In genomic region chr1:216119600-216119999, GRCh38 we compare ENCODE assay signal across 9 cellular contexts.
DNase-seq lines count a peak whose midpoint lies in the region; ATAC-seq, FAIRE-seq and TF ChIP-seq lines count a peak whose summit lies in the region.
"Had no signal": no experiment of that assay in that cellular context is flagged by ENCODE, and none has a peak within 500 bp of the region (broad histone marks: within the 10 kb centered on the region; RNA-seq: fewer than 3 reads in every experiment).

No MANE protein-coding gene starts in this region.

- H2AK5ac ChIP-seq in H1 (ENCODE audit: low read depth, low read length), result no peak overlapping the region

- no peaks in the 10 kb centered on the region for H3K27me3 Mint-ChIP-seq in activated CD8-positive, alpha-beta T cell treated with anti-CD3 and anti-CD28 coated beads for 36 hours
- H3K27me3 Mint-ChIP-seq: IgD-negative memory B cell had no signal

- no peaks in the 10 kb centered on the region for H3K36me3 Mint-ChIP-seq in activated CD8-positive, alpha-beta T cell treated with anti-CD3 and anti-CD28 coated beads for 36 hours (ENCODE audit: low read depth)
- H3K36me3 Mint-ChIP-seq: IgD-negative memory B cell had no signal

- ATAC-seq in GM21576 (IDR thresholded peaks at IDR 0.05; ENCODE audit: unreplicated experiment), result peak; percentile 58
- no peak for ATAC-seq in activated CD8-positive, alpha-beta T cell treated with anti-CD3 and anti-CD28 coated beads for 36 hours

- H4K5ac ChIP-seq in H1 (ENCODE audit: insufficient read length, low read depth, low read length), result no peak overlapping the region

- H2BK120ac ChIP-seq in H1 (replicated peaks; ENCODE audit: low read depth, low read length), result no peak overlapping the region

- no peaks in the 10 kb centered on the region for H3K23me2 ChIP-seq in H1 (ENCODE audit: low read depth, low read length)

- no peaks in the 10 kb centered on the region for H4K20me1 ChIP-seq in H1 (replicated peaks in 1 of 2; ENCODE audit: control insufficient read depth in 1 of 2, insufficient read depth in 2 of 2, low read length in 2 of 2)

- H3K4me3 Mint-ChIP-seq in activated CD8-positive, alpha-beta T cell treated with anti-CD3 and anti-CD28 coated beads for 36 hours, result no peak overlapping the region
- H3K4me3 Mint-ChIP-seq: IgD-negative memory B cell had no signal

- no peak overlapping the region for H3K23ac ChIP-seq in H1 (ENCODE audit: insufficient read length)

- H3K18ac ChIP-seq in H1 (ENCODE audit: extremely low read depth, low read length), result no peak overlapping the region

- H3K9me3 Mint-ChIP-seq in activated CD8-positive, alpha-beta T cell treated with anti-CD3 and anti-CD28 coated beads for 36 hours, result no peaks in the 10 kb centered on the region
- H3K9me3 Mint-ChIP-seq: IgD-negative memory B cell had no signal

- H3K9me3 ChIP-seq in H1 (ENCODE audit: insufficient read depth in 2 of 2, low read depth in 1 of 2, low read length in 1 of 2), result no peaks in the 10 kb centered on the region
- H3K9me3 ChIP-seq in tibial artery, result no peaks in the 10 kb centered on the region

- intact Hi-C loops in tibial artery (cut with DNase I; ENCODE audit: low total_unique reads), result no loop called here
- intact Hi-C loops in lower leg skin (cut with DNase I; ENCODE audit: low total_unique reads), result no loop called here
- intact Hi-C loops in activated CD8-positive, alpha-beta T cell treated with anti-CD3 and anti-CD28 coated beads for 36 hours (cut with micrococcal nuclease), result no loop called here

- H3K79me2 ChIP-seq in H1 (ENCODE audit: control insufficient read depth in 1 of 2, insufficient read depth in 2 of 2, low read length in 2 of 2), result no peaks in the 10 kb centered on the region

- peaks cover 0 to 2% (median 0%) of the 10 kb centered on the region in 4 experiments; a peak in 1 of 7 replicates for H3K27me3 ChIP-seq in H1 (replicated peaks in 1 of 4; ENCODE audit: control insufficient read depth in 3 of 4, extremely low read depth in 1 of 4, insufficient read depth in 3 of 4, low read length in 3 of 4)
- no peaks in the 10 kb centered on the region for H3K27me3 ChIP-seq in tibial artery

- no peak overlapping the region for H3K14ac ChIP-seq in H1 (ENCODE audit: insufficient read length)

- H3K4me3 ChIP-seq in H1 (ENCODE audit: extremely low read depth in 1 of 4, insufficient read depth in 2 of 4, low read depth in 3 of 4, low read length in 4 of 4) (no peak overlapping the region), tibial artery (no peak overlapping the region), lower leg skin (ENCODE audit: low read depth, poor library complexity, severe bottlenecking) (no peak overlapping the region)

- H4K8ac ChIP-seq in H1 (ENCODE audit: extremely low read depth, insufficient read depth, low read length), result no peak overlapping the region

- TF ChIP-seq POLR2A in H1 (IDR thresholded peaks at IDR 0.05; ENCODE audit: control extremely low read depth in 1 of 2, low read depth in 2 of 2, low read length in 2 of 2) (no peak), lower leg skin (IDR thresholded peaks at IDR 0.05) (no peak)

- no peak overlapping the region for H3K4ac ChIP-seq in H1 (replicated peaks; ENCODE audit: insufficient read length, low read depth, low read length)

- WGBS in H1 (ENCODE audit: extremely low coverage in 1 of 2, insufficient coverage in 1 of 2, insufficient read length in 1 of 2, insufficient replicate concordance in 2 of 2, low coverage in 1 of 2, low lambda C conversion rate in 2 of 2, missing lambda C conversion rate in 1 of 2), 2 experiments, result 36% methylated on average over 2 of the region's 2 CpGs; no CpG with 5 or more reads in 1 of the 2 experiments
- WGBS in lower leg skin, 2 donors, result 40 to 58% methylated on average over 2 of the region's 2 CpGs

- no peak overlapping the region for H3K56ac ChIP-seq in H1 (replicated peaks; ENCODE audit: insufficient read length, low read depth, low read length)

- H3K36me3 ChIP-seq in H1 (ENCODE audit: control insufficient read depth in 2 of 4, insufficient read depth in 4 of 4, low read length in 3 of 4) (no peaks in the 10 kb centered on the region), tibial artery (no peaks in the 10 kb centered on the region)

- POLR2A ChIA-PET in H1 (lab: Charles Lee; ENCODE audit: partially characterized antibody), result no interaction called here
- POLR2A ChIA-PET in activated CD8-positive, alpha-beta T cell treated with anti-CD3 and anti-CD28 coated beads for 36 hours (lab: Charles Lee), result no interaction called here

- DNase-seq in D721Med (ENCODE audit: insufficient read length, low spot score) (no peak), NAMALWA (ENCODE audit: low spot score) (peak; percentile 49), H1 (ENCODE audit: low read depth in 1 of 2, low spot score in 2 of 2) (no peak), tibial artery (no peak), amniotic stem cell (lab: John Stamatoyannopoulos, UW) (no peak), lower leg skin (ENCODE audit: low spot score in 2 of 2) (no peak)
- DNase-seq in activated CD8-positive, alpha-beta T cell treated with anti-CD3 and anti-CD28 coated beads for 36 hours, result no peak

- H3K4me1 Mint-ChIP-seq in activated CD8-positive, alpha-beta T cell treated with anti-CD3 and anti-CD28 coated beads for 36 hours (ENCODE audit: low read depth), result no peaks in the 10 kb centered on the region
- H3K4me1 Mint-ChIP-seq: IgD-negative memory B cell had no signal

- TF ChIP-seq RAD21 in H1 (IDR thresholded peaks at IDR 0.05 in 1 of 2, conservative IDR thresholded peaks at IDR 0.05 in 1 of 2; ENCODE audit: low read depth in 2 of 2, low read length in 2 of 2), result peak; percentile 27 to 48

- H2BK20ac ChIP-seq in H1 (ENCODE audit: low read length), result no peak overlapping the region

- no peaks in the 10 kb centered on the region for H3K79me1 ChIP-seq in H1 (ENCODE audit: low read depth, low read length)

- H3K4me2 ChIP-seq in H1 (ENCODE audit: insufficient read depth in 1 of 2, low read depth in 2 of 2, low read length in 2 of 2), result no peak overlapping the region

- TF ChIP-seq CTCF in D721Med (IDR thresholded peaks at IDR 0.05; ENCODE audit: insufficient read depth, missing control alignments) (peak; percentile 63), H1 (IDR thresholded peaks at IDR 0.05; ENCODE audit: control extremely low read depth in 1 of 3, insufficient read depth in 1 of 3, low read depth in 1 of 3, low read length in 3 of 3) (peak in 2 of 3 experiments; percentile 26 to 59; a peak in 2 of 4 replicates), tibial artery (IDR thresholded peaks at IDR 0.05) (no peak), lower leg skin (IDR thresholded peaks at IDR 0.05) (no peak)
- TF ChIP-seq CTCF in activated CD8-positive, alpha-beta T cell treated with anti-CD3 and anti-CD28 coated beads for 36 hours (IDR thresholded peaks at IDR 0.05), result no peak

- FAIRE-seq in D721Med (lab: Jason Lieb, UNC) (peak; percentile 96), H1 (lab: Jason Lieb, UNC) (no peak)

- no peaks in the 10 kb centered on the region; a peak in 1 of 7 replicates for H3K4me1 ChIP-seq in H1 (replicated peaks in 1 of 4; ENCODE audit: control insufficient read depth in 3 of 4, insufficient read depth in 4 of 4, low read length in 3 of 4)
- H3K4me1 ChIP-seq in tibial artery, result no peaks in the 10 kb centered on the region

- no peak overlapping the region for H2BK5ac ChIP-seq in H1 (ENCODE audit: low read depth, low read length)

- H2BK12ac ChIP-seq in H1 (ENCODE audit: low read depth, low read length), result no peak overlapping the region

- no peak overlapping the region for H3K9ac ChIP-seq in H1 (replicated peaks in 1 of 4; ENCODE audit: extremely low read depth in 1 of 4, low read depth in 3 of 4, low read length in 3 of 4)

- CTCF ChIA-PET in H1 (lab: Charles Lee; ENCODE audit: partially characterized antibody), result interaction anchor here (0.6 to 3.4 kb wide), 19 partner anchors 10 to 1541 kb away, joined by 3 to 13 read pairs (median 3); no protein-coding TSS in a partner anchor
- CTCF ChIA-PET in activated CD8-positive, alpha-beta T cell treated with anti-CD3 and anti-CD28 coated beads for 36 hours (lab: Charles Lee), result no interaction called here

- no peak overlapping the region for H4K91ac ChIP-seq in H1 (replicated peaks; ENCODE audit: insufficient read length, low read length)

- TF ChIP-seq EP300 in H1 (IDR thresholded peaks at IDR 0.05; ENCODE audit: borderline replicate concordance in 1 of 2, low read depth in 2 of 2, low read length in 2 of 2), result no peak

- no peak overlapping the region for H2BK15ac ChIP-seq in H1 (ENCODE audit: low read length)

- no peak overlapping the region for H3K27ac Mint-ChIP-seq in activated CD8-positive, alpha-beta T cell treated with anti-CD3 and anti-CD28 coated beads for 36 hours
- H3K27ac Mint-ChIP-seq: IgD-negative memory B cell had no signal

- H3K27ac ChIP-seq in H1 (ENCODE audit: low read depth, low read length), result no peak overlapping the region
- H3K27ac ChIP-seq in tibial artery, result no peak overlapping the region

- H2AFZ ChIP-seq in H1 (ENCODE audit: low read length), result no peak overlapping the region

TF ChIP-seq in H1, 55 proteins besides CTCF, POLR2A, EP300 and RAD21:
- no peak for TF ChIP-seq GTF2F1 (IDR thresholded peaks at IDR 0.05; ENCODE audit: borderline replicate concordance, low read depth, low read length)
- TF ChIP-seq RBBP5 (IDR thresholded peaks at IDR 0.05; ENCODE audit: borderline replicate concordance, low read depth, low read length), result no peak
- TF ChIP-seq TBP (IDR thresholded peaks at IDR 0.05; ENCODE audit: low read depth, low read length), result no peak
- no peak for TF ChIP-seq CEBPB (IDR thresholded peaks at IDR 0.05; ENCODE audit: low read depth, low read length)
- TF ChIP-seq TAF7 (optimal IDR thresholded peaks at IDR 0.05; ENCODE audit: borderline replicate concordance, low read depth, low read length), result no peak
- no peak for TF ChIP-seq BACH1 (IDR thresholded peaks at IDR 0.05; ENCODE audit: low read length)

Comparison
In these comparisons a context has a peak if more than half of its experiments do, and no peak if none do; other contexts are left out.
1. CTCF ChIP-seq: peak in D721Med (single experiment) and H1 (2 of 3); none in tibial artery (0 of 2), lower leg skin (0 of 3) and activated CD8-positive, alpha-beta T cell treated with anti-CD3 and anti-CD28 coated beads for 36 hours (single experiment).